Comparison of ENCODE assay signal across 10 cellular contexts in genomic region chr9:137221477-137222111, GRCh38. TPM values are rescaled to one million over a fixed set of nuclear protein-coding genes. Genes with fewer than 3 reads are reported as not detected.
DNase-seq lines count a peak whose midpoint lies in the region; ATAC-seq and TF ChIP-seq lines count a peak whose summit lies in the region.
"Had no signal": no experiment of that assay in that cellular context is flagged by ENCODE, and none has a peak within 500 bp of the region (broad histone marks: within the 10 kb centered on the region; RNA-seq: fewer than 3 reads in every experiment).

No MANE protein-coding gene starts in this region.

- H3K4me3 Mint-ChIP-seq in activated CD4-positive, alpha-beta memory T cell treated with anti-CD3 and anti-CD28 coated beads for 36 hours, result no peak overlapping the region
- H3K4me3 Mint-ChIP-seq in stimulated activated naive B cell treated with anti-CD40 and anti-IgM and Interleukin-4, amounts not matched to agents 10 μg/mL and 1 μg/mL and 100 μg/mL, for 72 hours, result peak overlapping the region in 1 of 2 donors; percentile 22

- H3K9me2 ChIP-seq in Loucy (replicated peaks; ENCODE audit: low read depth, low read length), result no peaks in the 10 kb centered on the region

- H3K36me3 Mint-ChIP-seq in activated CD4-positive, alpha-beta memory T cell treated with anti-CD3 and anti-CD28 coated beads for 36 hours, result no peaks in the 10 kb centered on the region
- H3K36me3 Mint-ChIP-seq in stimulated activated naive B cell treated with anti-CD40 and anti-IgM and Interleukin-4, amounts not matched to agents 10 μg/mL and 1 μg/mL and 100 μg/mL, for 72 hours, result peaks cover 0 to 5% of the 10 kb centered on the region in 2 donors

- H3F3A ChIP-seq in Loucy (ENCODE audit: low read depth), result no peaks in the 10 kb centered on the region

- H3K9me3 Mint-ChIP-seq in activated CD4-positive, alpha-beta memory T cell treated with anti-CD3 and anti-CD28 coated beads for 36 hours, result no peaks in the 10 kb centered on the region
- H3K9me3 Mint-ChIP-seq in stimulated activated naive B cell treated with anti-CD40 and anti-IgM and Interleukin-4, amounts not matched to agents 10 μg/mL and 1 μg/mL and 100 μg/mL, for 72 hours, result no peaks in the 10 kb centered on the region

- no peak overlapping the region for H3K27ac Mint-ChIP-seq in activated CD4-positive, alpha-beta memory T cell treated with anti-CD3 and anti-CD28 coated beads for 36 hours
- no peak overlapping the region for H3K27ac Mint-ChIP-seq in stimulated activated naive B cell treated with anti-CD40 and anti-IgM and Interleukin-4, amounts not matched to agents 10 μg/mL and 1 μg/mL and 100 μg/mL, for 72 hours

- no peaks in the 10 kb centered on the region for H3K79me2 ChIP-seq in Loucy (ENCODE audit: insufficient read depth, low read length)

- H3K27me3 ChIP-seq in Loucy (ENCODE audit: insufficient read depth, low read length, poor library complexity, severe bottlenecking) (no peaks in the 10 kb centered on the region), prostate gland (replicated peaks; ENCODE audit: insufficient read depth) (no peaks in the 10 kb centered on the region)
- H3K27me3 ChIP-seq: testis had no signal

- TF ChIP-seq CTCF in GM12864 (IDR thresholded peaks at IDR 0.05; ENCODE audit: low read depth, low read length, missing control alignments), result no peak
- no peak for TF ChIP-seq CTCF in Loucy (conservative IDR thresholded peaks at IDR 0.05; ENCODE audit: low read length)
- TF ChIP-seq CTCF in prostate gland (IDR thresholded peaks at IDR 0.05), result no peak

- no peak overlapping the region for H3K4me2 ChIP-seq in Loucy (ENCODE audit: low read depth, low read length, poor library complexity, severe bottlenecking)

- TF ChIP-seq POLR2A in prostate gland (IDR thresholded peaks at IDR 0.05), result no peak

- H3K9ac ChIP-seq in Loucy (ENCODE audit: low read depth, low read length, poor library complexity, severe bottlenecking), result no peak overlapping the region

- 11% methylated on average over 14 of the region's 61 CpGs for WGBS in prostate gland

- H3K36me3 ChIP-seq in Loucy (ENCODE audit: insufficient read depth, low read length) (no peaks in the 10 kb centered on the region), prostate gland (no peaks in the 10 kb centered on the region)

- DNase-seq in GM12864 (ENCODE audit: low read depth) (no peak), epithelial cell of prostate (ENCODE audit: low read depth, low spot score) (no peak), prostate gland (ENCODE audit: low spot score) (no peak), NCI-H187 treated with DMSO at 0.1 percent for 48 hours (lab: John Stamatoyannopoulos, UW) (no peak)
- DNase-seq in activated effector memory CD4-positive, alpha-beta T cell treated with anti-CD3 and anti-CD28 coated beads, Interleukin-2, amount 50 U/mL, for 16 hours, result no peak
- DNase-seq in activated CD4-positive, alpha-beta memory T cell treated with anti-CD3 and anti-CD28 coated beads for 36 hours, result no peak
- DNase-seq in stimulated activated naive B cell treated with anti-CD40 and anti-IgM and Interleukin-4, amounts not matched to agents 10 μg/mL and 1 μg/mL and 100 μg/mL, for 72 hours, result no peak
- DNase-seq: testis had no signal

- no peaks in the 10 kb centered on the region for H3K27me3 Mint-ChIP-seq in activated CD4-positive, alpha-beta memory T cell treated with anti-CD3 and anti-CD28 coated beads for 36 hours
- peaks cover 0 to 4% of the 10 kb centered on the region in 2 donors for H3K27me3 Mint-ChIP-seq in stimulated activated naive B cell treated with anti-CD40 and anti-IgM and Interleukin-4, amounts not matched to agents 10 μg/mL and 1 μg/mL and 100 μg/mL, for 72 hours

- H3K4me1 ChIP-seq in Loucy (ENCODE audit: insufficient read depth, low read length, poor library complexity, severe bottlenecking) (peaks cover 21% of the 10 kb centered on the region), prostate gland (replicated peaks) (peaks cover 5% of the 10 kb centered on the region)

- no peak for ATAC-seq in stimulated activated naive B cell treated with anti-CD40 and anti-IgM and Interleukin-4, amounts not matched to agents 10 μg/mL and 1 μg/mL and 100 μg/mL, for 72 hours (replicated peaks)

- intact Hi-C loops in prostate gland (cut with DNase I), result no loop called here
- intact Hi-C loops in activated CD4-positive, alpha-beta memory T cell treated with anti-CD3 and anti-CD28 coated beads for 36 hours (cut with micrococcal nuclease), result loop anchor here (2.0 to 5.0 kb wide), 2 partner anchors 93 to 429 kb away; partner anchors contain the start of gene TMEM141

- H3K4me1 Mint-ChIP-seq in activated CD4-positive, alpha-beta memory T cell treated with anti-CD3 and anti-CD28 coated beads for 36 hours (ENCODE audit: low read depth), result peaks cover 3% of the 10 kb centered on the region
- peaks cover 10 to 27% of the 10 kb centered on the region in 2 donors for H3K4me1 Mint-ChIP-seq in stimulated activated naive B cell treated with anti-CD40 and anti-IgM and Interleukin-4, amounts not matched to agents 10 μg/mL and 1 μg/mL and 100 μg/mL, for 72 hours

- H3K9me3 ChIP-seq in Loucy (ENCODE audit: insufficient read depth, low read depth, low read length) (no peaks in the 10 kb centered on the region), prostate gland (no peaks in the 10 kb centered on the region)
- H3K9me3 ChIP-seq: testis had no signal

- peak overlapping the region; percentile 61 for H3K4me3 ChIP-seq in GM12864 (ENCODE audit: low read depth, low read length)
- peak overlapping the region; percentile 56 for H3K4me3 ChIP-seq in Loucy (ENCODE audit: low read length, poor library complexity, severe bottlenecking)
- H3K4me3 ChIP-seq in prostate gland, result peak overlapping the region; percentile 37 to 45

- H4K20me1 ChIP-seq in Loucy (ENCODE audit: insufficient read depth, low read length, poor library complexity, severe bottlenecking), result no peaks in the 10 kb centered on the region

- H2AFZ ChIP-seq in Loucy (ENCODE audit: low read length), result peak overlapping the region; percentile 36; the same call in 1 of the 2 replicates

- CTCF ChIA-PET in activated CD4-positive, alpha-beta memory T cell treated with anti-CD3 and anti-CD28 coated beads for 36 hours (lab: Charles Lee), result interaction anchor here (1.9 to 3.7 kb wide), 2 partner anchors 18 to 32 kb away, joined by 9 to 22 read pairs; partner anchors contain the start of genes SSNA1 and TUBB4B

- H3K27ac ChIP-seq in epithelial cell of prostate, result peak overlapping the region; percentile 94
- H3K27ac ChIP-seq in prostate gland, result peak overlapping the region in 1 of 2 donors; percentile 50

- POLR2A ChIA-PET in activated CD4-positive, alpha-beta memory T cell treated with anti-CD3 and anti-CD28 coated beads for 36 hours (lab: Charles Lee), result interaction anchor here (6.8 kb wide), 1 partner anchor 19 kb away, joined by 38 read pairs; the partner anchor contains the start of gene TUBB4B

RNA-seq across cellular contexts. Expression of gene RNF208, which starts 0.4 kb away (rescaled TPM):
- total RNA-seq in prostate gland, result 1 to 10 TPM; 3.8 to 6.2 TPM
- 1 to 10 TPM; 3.4 to 4.4 TPM for total RNA-seq in activated CD4-positive, alpha-beta memory T cell treated with anti-CD3 and anti-CD28 coated beads for 36 hours

RNA-seq across cellular contexts. Expression of gene CYSRT1, which starts 3.4 kb away (rescaled TPM):
- total RNA-seq in prostate gland, result 1 to 10 TPM; 2.7 to 4.9 TPM
- under 1 TPM; 0.21 to 0.70 TPM for total RNA-seq in activated CD4-positive, alpha-beta memory T cell treated with anti-CD3 and anti-CD28 coated beads for 36 hours

RNA-seq across cellular contexts. Expression of gene RNF224, which starts 5.7 kb away (rescaled TPM):
- total RNA-seq in prostate gland, result not detected
- total RNA-seq in activated CD4-positive, alpha-beta memory T cell treated with anti-CD3 and anti-CD28 coated beads for 36 hours, result not detected

RNA-seq across cellular contexts. Expression of gene SLC34A3, which starts 9.1 kb away (rescaled TPM):
- under 1 TPM in 1 of 2 donors, not detected in 1; 0.57 TPM for total RNA-seq in prostate gland
- not detected for total RNA-seq in activated CD4-positive, alpha-beta memory T cell treated with anti-CD3 and anti-CD28 coated beads for 36 hours
- total RNA-seq: renal cortical epithelial cell had no signal

RNA-seq across cellular contexts. Expression of gene NDOR1, which starts 16.1 kb away (rescaled TPM):
- total RNA-seq in prostate gland, result 10 to 100 TPM; 18.5 to 31.9 TPM
- total RNA-seq in activated CD4-positive, alpha-beta memory T cell treated with anti-CD3 and anti-CD28 coated beads for 36 hours, result 10 to 100 TPM; 29.4 to 31.3 TPM
